ENCODE assay signal across 8 cellular contexts in genomic region chr19:43820098-43820860, GRCh38.
DNase-seq lines count a peak whose midpoint lies in the region; ATAC-seq lines count a peak whose summit lies in the region.

No MANE protein-coding gene starts in this region.

- H3K27me3 Mint-ChIP-seq in T-helper 2 cell treated with Interferon-gamma antibody and Interleukin-4, amounts not matched to agents 5 μg/mL and 100 μg/mL, for 36 hours (ENCODE audit: low read depth) = peaks cover 18% of the 10 kb centered on the region

- peaks cover 8% of the 10 kb centered on the region for H3K4me1 Mint-ChIP-seq in T-helper 2 cell treated with Interferon-gamma antibody and Interleukin-4, amounts not matched to agents 5 μg/mL and 100 μg/mL, for 36 hours (ENCODE audit: low read depth)

- no peak for ATAC-seq in GM19463 (IDR thresholded peaks at IDR 0.05; ENCODE audit: unreplicated experiment)
- no peak for ATAC-seq in GM18870 (IDR thresholded peaks at IDR 0.05; ENCODE audit: unreplicated experiment)

- peaks cover 7% of the 10 kb centered on the region for H3K36me3 Mint-ChIP-seq in T-helper 2 cell treated with Interferon-gamma antibody and Interleukin-4, amounts not matched to agents 5 μg/mL and 100 μg/mL, for 36 hours (ENCODE audit: low read depth)

- H3K27ac Mint-ChIP-seq in T-helper 2 cell treated with Interferon-gamma antibody and Interleukin-4, amounts not matched to agents 5 μg/mL and 100 μg/mL, for 36 hours = peak overlapping the region; percentile 31

- peak overlapping the region; percentile 80 for H3K4me3 Mint-ChIP-seq in T-helper 2 cell treated with Interferon-gamma antibody and Interleukin-4, amounts not matched to agents 5 μg/mL and 100 μg/mL, for 36 hours

- DNase-seq in T-helper 2 cell treated with Interferon-gamma antibody and Interleukin-4, amounts not matched to agents 5 μg/mL and 100 μg/mL, for 36 hours (ENCODE audit: low spot score) = peak; percentile 20
- DNase-seq in T-helper 2 cell (no peak), anterior cingulate cortex (lab: John Stamatoyannopoulos, UW) (peak in 52 of 58 donors; percentile 5 to 69 (median 28)), hypothalamus (lab: John Stamatoyannopoulos, UW) (peak in 38 of 51 donors; percentile 0 to 67 (median 29)), iPS-NIHi11 (ENCODE audit: low spot score) (no peak)
- DNase-seq in stimulated activated CD4-positive, alpha-beta T cell treated with anti-CD3 and anti-CD28 coated beads, Interleukin-12 subunit alpha, Interleukin-12 subunit beta, amount 100 ng/mL, for 48 hours (ENCODE audit: low read depth in 2 of 3, low spot score in 1 of 3) = peak in 2 of 3 donors; percentile 9 to 25

- H3K9me3 Mint-ChIP-seq in T-helper 2 cell treated with Interferon-gamma antibody and Interleukin-4, amounts not matched to agents 5 μg/mL and 100 μg/mL, for 36 hours = peaks cover 26% of the 10 kb centered on the region

Comparison
In these comparisons a context has a peak if more than half of its experiments do, and no peak if none do; other contexts are left out.
1. DNase-seq: peak in T-helper 2 cell treated with Interferon-gamma antibody and Interleukin-4, amounts not matched to agents 5 μg/mL and 100 μg/mL, for 36 hours (single experiment), anterior cingulate cortex (52 of 58), hypothalamus (38 of 51) and stimulated activated CD4-positive, alpha-beta T cell treated with anti-CD3 and anti-CD28 coated beads, Interleukin-12 subunit alpha, Interleukin-12 subunit beta, amount 100 ng/mL, for 48 hours (2 of 3); none in T-helper 2 cell (0 of 5) and iPS-NIHi11 (single experiment).